In genomic region chr9:134684941-134685340, GRCh38 we compare ENCODE assay signal across 2 cellular contexts.
A peak's percentile ranks its signal among the peaks of the same experiment; 100 is the strongest.
TF ChIP-seq lines count a peak whose summit lies in the region.

No MANE protein-coding gene starts in this region.

TF ChIP-seq in HEK293, 187 proteins besides CTCF, POLR2A, EP300 and RAD21:
- peak; percentile 98 for TF ChIP-seq ZNF366 (tag by site-specific recombination; conservative IDR thresholded peaks at IDR 0.05)
- peak; percentile 100 for TF ChIP-seq ZBTB17 (tag by site-specific recombination; IDR thresholded peaks at IDR 0.05)
TF ChIP-seq in HEK293: peak in this region for 2; not testable (repeated sequence) for 185.

TF ChIP-seq in HepG2, 621 proteins besides CTCF, POLR2A, EP300 and RAD21:
- 0 out of 2 replicates have a peak, but pooled peaks have one; percentile 54 for TF ChIP-seq TRIM22 (IDR thresholded peaks at IDR 0.05)
